29 cellular contexts compared by ENCODE assay signal in genomic region chr9:13597427-13597826, GRCh38.
"Had no signal": no experiment of that assay in that cellular context is flagged by ENCODE, and none has a peak within 500 bp of the region (broad histone marks: within the 10 kb centered on the region; RNA-seq: fewer than 3 reads in every experiment).

No MANE protein-coding gene starts in this region.

- FAIRE-seq: astrocyte had no signal

- H3K9ac ChIP-seq: SK-N-SH had no signal

- H3K36me3 ChIP-seq: brain microvascular endothelial cell, cardiac muscle cell had no signal

- H3K27ac ChIP-seq: brain microvascular endothelial cell, cardiac muscle cell, VCaP had no signal

- H3K27me3 ChIP-seq: brain microvascular endothelial cell, cardiac muscle cell had no signal

- DNase-seq: activated CD4-positive, alpha-beta memory T cell treated with anti-CD3 and anti-CD28 coated beads, Interleukin-2, amount 10 ng/mL, durations not matched to agents 7 days and 5 days; activated CD4-positive, alpha-beta T cell treated with anti-CD3 and anti-CD28 coated beads for 36 hours; activated CD4-positive, alpha-beta T cell treated with anti-CD3 and anti-CD28 coated beads, Interleukin-2, amount 50 U/mL, for 1 hour; activated gamma-delta T cell; activated naive CD4-positive, alpha-beta T cell treated with anti-CD3 and anti-CD28 coated beads for 36 hours; activated T-cell treated with anti-CD3 and anti-CD28 coated beads for 4 hours; activated T-cell treated with anti-CD3 and anti-CD28 coated beads, Interleukin-2, amount 50 U/mL, for 48 hours; amygdala; brain microvascular endothelial cell; KG1; NCI-H1092; NCI-H1417; NCI-H1694; NCI-H2029; NCI-H2107; NCI-H2171 treated with DMSO at 0.1 percent for 48 hours; NCI-H526; NCI-H774; NK-92 treated with Interleukin-12 subunit alpha and Interleukin-12 subunit beta, amount 100 ng/mL, for 24 hours; OCI-M1; RPMI8226; SK-N-SH; T-helper 1 cell had no signal

- H3K4me3 ChIP-seq: cardiac muscle cell had no signal

- H3K9me3 ChIP-seq: SK-N-SH had no signal

- ATAC-seq: activated CD4-positive, alpha-beta T cell treated with anti-CD3 and anti-CD28 coated beads for 36 hours; activated T-helper 17 cell treated with anti-CD3 and anti-CD28 coated beads, Interleukin-2, amount 50 U/mL, for 72 hours; Panc1; Right ventricle myocardium inferior had no signal

- H3K4me2 ChIP-seq: SK-N-SH had no signal
